13 cellular contexts compared by ENCODE assay signal in the genomic region with DNA sequence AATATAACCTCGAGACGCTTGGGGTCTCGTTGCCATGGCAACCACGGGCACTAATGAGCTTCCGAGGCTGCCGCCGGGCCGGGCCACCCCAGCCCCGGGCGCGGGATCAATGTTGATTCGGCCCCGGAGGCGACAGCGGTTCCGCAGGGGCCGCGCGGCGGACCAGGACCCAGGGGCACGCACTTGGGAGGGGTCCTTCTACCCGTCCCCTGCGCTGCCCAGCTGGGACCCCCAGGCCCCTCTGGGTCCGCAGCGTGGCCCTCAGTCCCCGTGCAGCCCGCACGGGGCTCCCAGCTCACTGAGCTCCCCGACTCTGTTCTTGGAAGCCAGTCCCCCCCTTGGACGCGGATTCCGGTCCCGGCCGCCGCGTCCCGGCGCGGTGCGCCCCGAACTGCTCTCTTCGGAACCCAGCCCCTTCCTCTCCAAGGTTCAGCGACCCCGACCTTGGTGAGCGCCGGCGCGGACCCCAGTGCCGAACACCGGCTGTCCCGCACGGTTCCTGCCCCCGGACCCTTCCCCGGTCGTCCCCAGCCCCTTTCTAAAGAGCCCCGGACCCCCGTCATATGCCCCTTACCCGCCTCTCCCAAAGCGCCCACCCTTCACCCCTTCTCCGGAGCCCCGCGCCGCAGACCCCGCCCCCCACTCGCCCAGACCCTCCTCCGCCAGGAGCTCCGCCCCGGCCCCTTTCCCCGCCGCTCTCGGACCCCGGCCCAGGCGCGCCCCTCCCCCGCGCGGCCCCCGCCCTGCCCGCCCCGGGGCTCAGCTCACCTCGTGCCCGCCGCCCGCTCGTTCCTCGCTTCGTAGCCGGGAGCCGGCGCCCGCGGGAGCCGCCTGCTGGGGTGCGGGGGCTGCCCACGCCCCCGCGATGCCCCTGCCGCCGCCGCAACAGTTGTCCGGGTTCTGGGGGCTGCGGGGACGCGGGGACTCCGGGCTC. TPM values are rescaled to one million over a fixed set of nuclear protein-coding genes. Genes with fewer than 3 reads are reported as not detected.
DNase-seq lines count a peak whose midpoint lies in the region; ATAC-seq, FAIRE-seq and TF ChIP-seq lines count a peak whose summit lies in the region.
"Had no signal": no experiment of that assay in that cellular context is flagged by ENCODE, and none has a peak within 500 bp of the region (broad histone marks: within the 10 kb centered on the region; RNA-seq: fewer than 3 reads in every experiment).

No MANE protein-coding gene starts in this region.

- no peak for TF ChIP-seq POLR2A in suprapubic skin (IDR thresholded peaks at IDR 0.05)

- TF ChIP-seq EP300 in suprapubic skin (IDR thresholded peaks at IDR 0.05): no peak

- DNase-seq in NCI-H1417 (lab: John Stamatoyannopoulos, UW) (peak in 2 of 3 experiments; percentile 18 to 52), NCI-H1417 treated with DMSO at 0.1 percent for 48 hours (lab: John Stamatoyannopoulos, UW) (no peak), astrocyte (ENCODE audit: low read depth) (no peak), iPS-NIHi11 (ENCODE audit: low spot score) (peak; percentile 82), suprapubic skin (ENCODE audit: low spot score in 2 of 2) (no peak), AML-193 (lab: John Stamatoyannopoulos, UW) (no peak)
- no peak for DNase-seq in activated CD4-positive, CD25-positive, alpha-beta regulatory T cell (lab: John Stamatoyannopoulos, UW)
- DNase-seq: activated CD8-positive, alpha-beta memory T cell treated with anti-CD3 and anti-CD28 coated beads, Interleukin-2, amount 50 U/mL, for 4 hours; hippocampal formation had no signal

- no peaks in the 10 kb centered on the region for H3K4me1 Mint-ChIP-seq in astrocyte (ENCODE audit: low read depth, unreplicated experiment)

- no peak for ATAC-seq in GM18519 (IDR thresholded peaks at IDR 0.05; ENCODE audit: low FRiP score, unreplicated experiment)

- H3K36me3 ChIP-seq in astrocyte (ENCODE audit: insufficient read depth, low read length) (no peaks in the 10 kb centered on the region), suprapubic skin (no peaks in the 10 kb centered on the region)

- no peak overlapping the region for H3K9ac ChIP-seq in astrocyte (ENCODE audit: low read length)
- H3K9ac ChIP-seq: KMS-11 had no signal

- H3K4me1 ChIP-seq in astrocyte (ENCODE audit: insufficient read depth, low read length): peaks cover 3% of the 10 kb centered on the region
- peaks cover 23% of the 10 kb centered on the region for H3K4me1 ChIP-seq in suprapubic skin

- peaks cover 57% of the 10 kb centered on the region for H3K27me3 Mint-ChIP-seq in astrocyte (ENCODE audit: low read depth, unreplicated experiment)

- peaks cover 22% of the 10 kb centered on the region for H3K27me3 ChIP-seq in astrocyte (ENCODE audit: insufficient read depth, low read length)
- peaks cover 74% of the 10 kb centered on the region for H3K27me3 ChIP-seq in suprapubic skin

- 3% methylated on average over 49 of the region's 105 CpGs for WGBS in suprapubic skin

- no peaks in the 10 kb centered on the region for H3K79me2 ChIP-seq in astrocyte (ENCODE audit: insufficient read depth, low read length)

- no peak for FAIRE-seq in astrocyte (lab: Jason Lieb, UNC)
- FAIRE-seq: A204.1 had no signal

- H2AFZ ChIP-seq in astrocyte (ENCODE audit: low read depth, low read length): peak overlapping the region; percentile 26

- H3K4me3 ChIP-seq in astrocyte (ENCODE audit: insufficient read depth, low read depth, low read length) (peak overlapping the region; percentile 23), suprapubic skin (peak overlapping the region; percentile 50)

- no peak overlapping the region for H3K4me3 Mint-ChIP-seq in astrocyte (ENCODE audit: unreplicated experiment)

- H3K36me3 Mint-ChIP-seq in astrocyte (ENCODE audit: low read depth, unreplicated experiment): no peaks in the 10 kb centered on the region

- H3K9me3 ChIP-seq in astrocyte (ENCODE audit: insufficient read depth, low read depth, low read length) (no peaks in the 10 kb centered on the region), suprapubic skin (no peaks in the 10 kb centered on the region)

- no peak overlapping the region for H3K27ac ChIP-seq in astrocyte (ENCODE audit: low read depth, low read length)
- H3K27ac ChIP-seq in suprapubic skin: no peak overlapping the region
- H3K27ac ChIP-seq: KMS-11 had no signal

- no peak overlapping the region for H3K27ac Mint-ChIP-seq in astrocyte (ENCODE audit: unreplicated experiment)

- H3K9me3 Mint-ChIP-seq in astrocyte (ENCODE audit: unreplicated experiment): no peaks in the 10 kb centered on the region

- peak overlapping the region; percentile 70 for H3K4me2 ChIP-seq in astrocyte (ENCODE audit: low read length)

- H4K20me1 ChIP-seq in astrocyte (ENCODE audit: insufficient read depth, low read length): peaks cover 6% of the 10 kb centered on the region

- TF ChIP-seq CTCF in astrocyte (IDR thresholded peaks at IDR 0.05; ENCODE audit: insufficient read depth, low read depth, low read length): no peak
- TF ChIP-seq CTCF in suprapubic skin (IDR thresholded peaks at IDR 0.05): no peak

RNA-seq across cellular contexts. Expression of gene SHISAL1, which starts 18.2 kb away (rescaled TPM):
- total RNA-seq in astrocyte (0.26 and 0.36 TPM in 2 replicates), suprapubic skin (under 1 TPM; 0.17 to 0.89 (median 0.22) TPM)
- total RNA-seq: T-helper 2 cell treated with Interferon-gamma antibody and Interleukin-4, amounts not matched to agents 100 ng/mL and 5 ng/mL, for 36 hours had no signal

Comparison
In these comparisons a context has a peak if more than half of its experiments do, and no peak if none do; other contexts are left out.
1. DNase-seq: peak in NCI-H1417 (2 of 3) and iPS-NIHi11 (single experiment); none in NCI-H1417 treated with DMSO at 0.1 percent for 48 hours (single experiment), astrocyte (single experiment), suprapubic skin (0 of 2), activated CD4-positive, CD25-positive, alpha-beta regulatory T cell (0 of 4) and AML-193 (0 of 2).